In the genomic region with DNA sequence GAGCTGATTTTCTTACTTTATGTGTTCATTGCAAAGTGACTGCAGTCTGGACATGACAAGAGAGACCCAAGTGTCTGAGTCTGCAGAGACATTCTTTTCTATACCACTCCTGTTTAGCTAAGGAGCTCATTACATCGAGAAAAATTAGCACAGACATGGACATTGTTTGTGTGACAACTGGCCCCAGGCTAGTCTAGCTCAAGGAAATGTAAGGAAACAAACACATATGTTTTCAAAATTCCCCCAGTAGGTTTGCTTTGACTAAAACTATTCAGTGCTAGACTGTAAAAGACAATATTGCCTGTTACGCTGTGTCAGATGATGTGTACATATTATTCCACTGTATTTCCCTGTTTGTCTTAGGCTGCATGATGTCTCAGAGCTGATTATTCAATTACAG, we compare ENCODE assay signal across 32 cellular contexts. TPM values are rescaled to one million over a fixed set of nuclear protein-coding genes. Genes with fewer than 3 reads are reported as not detected.
"Had no signal": no experiment of that assay in that cellular context is flagged by ENCODE, and none has a peak within 500 bp of the region (broad histone marks: within the 10 kb centered on the region; RNA-seq: fewer than 3 reads in every experiment).

No MANE protein-coding gene starts in this region.

- H3K9me3 Mint-ChIP-seq: activated B cell treated with CpG ODN at 0.5 μM for 24 hours; activated CD4-positive, alpha-beta memory T cell treated with anti-CD3 and anti-CD28 coated beads for 36 hours; activated naive CD4-positive, alpha-beta T cell treated with anti-CD3 and anti-CD28 coated beads for 36 hours; activated naive CD4-positive, alpha-beta T cell treated with anti-CD3 and anti-CD28 coated beads, Interleukin-2, amount 50 U/mL, for 72 hours; activated naive CD8-positive, alpha-beta T cell treated with anti-CD3 and anti-CD28 coated beads, Interleukin-2, amount 10 ng/mL, durations not matched to agents 7 days and 5 days; activated T-helper 1 cell treated with anti-CD3 and anti-CD28 coated beads, Interleukin-12 subunit alpha, Interleukin-12 subunit beta, Interleukin-2, Interleukin-4 antibody, amounts not matched to agents 30 ng/mL and 10 ng/mL and 1 ng/mL, durations not matched to agents 14 hours and 24 hours and 36 hours; activated T-helper 2 cell treated with anti-CD3 and anti-CD28 coated beads, Interferon-gamma antibody, Interleukin-2, Interleukin-4, amounts not matched to agents 10 μg/mL and 5 μg/mL and 100 μg/mL, durations not matched to agents 14 hours and 24 hours and 36 hours; brain; T-helper 1 cell treated with Interleukin-12 subunit alpha and Interleukin-12 subunit beta and Interleukin-4 antibody, amounts not matched to agents 30 μg/mL and 1 μg/mL, for 36 hours had no signal

- ATAC-seq: activated CD4-positive, CD25-positive, alpha-beta regulatory T cell treated with anti-CD3 and anti-CD28 coated beads, Interleukin-2, amount 50 U/mL, for 24 hours; activated CD8-positive, alpha-beta memory T cell treated with anti-CD3 and anti-CD28 coated beads, Interleukin-2, amount 10 ng/mL, durations not matched to agents 7 days and 5 days; activated CD8-positive, alpha-beta T cell treated with anti-CD3 and anti-CD28 coated beads, Interleukin-2, amount 10 ng/mL, durations not matched to agents 7 days and 5 days; activated naive CD4-positive, alpha-beta T cell treated with anti-CD3 and anti-CD28 coated beads, Interleukin-2, amount 50 U/mL, for 72 hours; gastrocnemius medialis; heart left ventricle had no signal

- H3K36me3 Mint-ChIP-seq: activated CD4-positive, alpha-beta memory T cell treated with anti-CD3 and anti-CD28 coated beads for 36 hours; activated CD8-positive, alpha-beta memory T cell treated with anti-CD3 and anti-CD28 coated beads, Interleukin-2, amount 10 ng/mL, durations not matched to agents 7 days and 5 days; activated naive CD4-positive, alpha-beta T cell treated with anti-CD3 and anti-CD28 coated beads, Interleukin-2, amount 50 U/mL, for 72 hours; activated naive CD8-positive, alpha-beta T cell treated with anti-CD3 and anti-CD28 coated beads, Interleukin-2, amount 10 ng/mL, durations not matched to agents 7 days and 5 days; brain had no signal

- H3K4me1 Mint-ChIP-seq: activated B cell treated with CpG ODN at 0.5 μM for 24 hours; activated CD8-positive, alpha-beta memory T cell treated with anti-CD3 and anti-CD28 coated beads, Interleukin-2, amount 10 ng/mL, durations not matched to agents 7 days and 5 days; activated naive CD8-positive, alpha-beta T cell treated with anti-CD3 and anti-CD28 coated beads, Interleukin-2, amount 10 ng/mL, durations not matched to agents 7 days and 5 days had no signal

- H3K27me3 Mint-ChIP-seq: activated CD8-positive, alpha-beta memory T cell treated with anti-CD3 and anti-CD28 coated beads, Interleukin-2, amount 10 ng/mL, durations not matched to agents 7 days and 5 days had no signal

- DNase-seq: activated B cell treated with CpG ODN at 0.5 μM for 24 hours; activated CD4-positive, alpha-beta memory T cell treated with anti-CD3 and anti-CD28 coated beads for 36 hours; activated CD4-positive, alpha-beta T cell treated with anti-CD3 and anti-CD28 coated beads for 48 hours; activated CD4-positive, alpha-beta T cell treated with anti-CD3 and anti-CD28 coated beads, Interleukin-2, amount 50 U/mL, for 1 hour; activated CD8-positive, alpha-beta memory T cell treated with anti-CD3 and anti-CD28 coated beads, Interleukin-2, amount 10 ng/mL, durations not matched to agents 7 days and 5 days; activated CD8-positive, alpha-beta memory T cell treated with anti-CD3 and anti-CD28 coated beads, Interleukin-2, amount 50 U/mL, for 4 hours; activated CD8-positive, alpha-beta T cell treated with anti-CD3 and anti-CD28 coated beads, Interleukin-2, amount 10 ng/mL, durations not matched to agents 7 days and 5 days; activated effector memory CD4-positive, alpha-beta T cell treated with anti-CD3 and anti-CD28 coated beads, Interleukin-2, amount 50 U/mL, for 16 hours; activated naive CD4-positive, alpha-beta T cell treated with anti-CD3 and anti-CD28 coated beads for 36 hours; activated naive CD8-positive, alpha-beta T cell treated with anti-CD3 and anti-CD28 coated beads, Interleukin-2, amount 10 ng/mL, durations not matched to agents 7 days and 5 days; activated T-cell treated with anti-CD3 and anti-CD28 coated beads, Interleukin-2, amount 50 U/mL, for 1 hour; activated T-cell treated with anti-CD3 and anti-CD28 coated beads, Interleukin-2, amount 50 U/mL, for 48 hours; central memory CD4-positive, alpha-beta T cell; cerebellar nuclear complex; colonic mucosa; effector CD8-positive, alpha-beta T cell; foreskin fibroblast; gastrocnemius medialis; glutamatergic neuron; heart left ventricle; T1000; WERI-Rb-1 had no signal

- H3K27ac Mint-ChIP-seq: activated B cell treated with CpG ODN at 0.5 μM for 24 hours; activated CD4-positive, alpha-beta memory T cell treated with anti-CD3 and anti-CD28 coated beads for 36 hours; activated CD8-positive, alpha-beta memory T cell treated with anti-CD3 and anti-CD28 coated beads, Interleukin-2, amount 10 ng/mL, durations not matched to agents 7 days and 5 days; activated CD8-positive, alpha-beta T cell treated with anti-CD3 and anti-CD28 coated beads, Interleukin-2, amount 10 ng/mL, durations not matched to agents 7 days and 5 days; activated naive CD4-positive, alpha-beta T cell treated with anti-CD3 and anti-CD28 coated beads for 36 hours; activated naive CD4-positive, alpha-beta T cell treated with anti-CD3 and anti-CD28 coated beads, Interleukin-2, amount 50 U/mL, for 72 hours; activated naive CD8-positive, alpha-beta T cell treated with anti-CD3 and anti-CD28 coated beads, Interleukin-2, amount 10 ng/mL, durations not matched to agents 7 days and 5 days; activated T-helper 1 cell treated with anti-CD3 and anti-CD28 coated beads, Interleukin-12 subunit alpha, Interleukin-12 subunit beta, Interleukin-2, Interleukin-4 antibody, amounts not matched to agents 30 ng/mL and 10 ng/mL and 1 ng/mL, durations not matched to agents 14 hours and 24 hours and 36 hours; activated T-helper 2 cell treated with anti-CD3 and anti-CD28 coated beads, Interferon-gamma antibody, Interleukin-2, Interleukin-4, amounts not matched to agents 10 μg/mL and 5 μg/mL and 100 μg/mL, durations not matched to agents 14 hours and 24 hours and 36 hours; brain; T-helper 1 cell treated with Interleukin-12 subunit alpha and Interleukin-12 subunit beta and Interleukin-4 antibody, amounts not matched to agents 30 μg/mL and 1 μg/mL, for 36 hours had no signal

- H3K4me3 ChIP-seq: ascending aorta, breast epithelium, cardiac muscle cell, colonic mucosa, gastrocnemius medialis, heart left ventricle had no signal

- H3K4me3 Mint-ChIP-seq: activated B cell treated with CpG ODN at 0.5 μM for 24 hours; activated CD4-positive, alpha-beta memory T cell treated with anti-CD3 and anti-CD28 coated beads for 36 hours; activated CD8-positive, alpha-beta memory T cell treated with anti-CD3 and anti-CD28 coated beads, Interleukin-2, amount 10 ng/mL, durations not matched to agents 7 days and 5 days; activated CD8-positive, alpha-beta T cell treated with anti-CD3 and anti-CD28 coated beads, Interleukin-2, amount 10 ng/mL, durations not matched to agents 7 days and 5 days; activated naive CD4-positive, alpha-beta T cell treated with anti-CD3 and anti-CD28 coated beads for 36 hours; activated naive CD8-positive, alpha-beta T cell treated with anti-CD3 and anti-CD28 coated beads, Interleukin-2, amount 10 ng/mL, durations not matched to agents 7 days and 5 days; activated T-helper 1 cell treated with anti-CD3 and anti-CD28 coated beads, Interleukin-12 subunit alpha, Interleukin-12 subunit beta, Interleukin-2, Interleukin-4 antibody, amounts not matched to agents 30 ng/mL and 10 ng/mL and 1 ng/mL, durations not matched to agents 14 hours and 24 hours and 36 hours; brain; T-helper 1 cell treated with Interleukin-12 subunit alpha and Interleukin-12 subunit beta and Interleukin-4 antibody, amounts not matched to agents 30 μg/mL and 1 μg/mL, for 36 hours had no signal

RNA-seq across cellular contexts. Expression of gene TPRG1, which starts 40.9 kb away (rescaled TPM):
- total RNA-seq: endothelial cell of umbilical vein had no signal
